Comparison of ENCODE assay signal across 17 cellular contexts in the genomic region with DNA sequence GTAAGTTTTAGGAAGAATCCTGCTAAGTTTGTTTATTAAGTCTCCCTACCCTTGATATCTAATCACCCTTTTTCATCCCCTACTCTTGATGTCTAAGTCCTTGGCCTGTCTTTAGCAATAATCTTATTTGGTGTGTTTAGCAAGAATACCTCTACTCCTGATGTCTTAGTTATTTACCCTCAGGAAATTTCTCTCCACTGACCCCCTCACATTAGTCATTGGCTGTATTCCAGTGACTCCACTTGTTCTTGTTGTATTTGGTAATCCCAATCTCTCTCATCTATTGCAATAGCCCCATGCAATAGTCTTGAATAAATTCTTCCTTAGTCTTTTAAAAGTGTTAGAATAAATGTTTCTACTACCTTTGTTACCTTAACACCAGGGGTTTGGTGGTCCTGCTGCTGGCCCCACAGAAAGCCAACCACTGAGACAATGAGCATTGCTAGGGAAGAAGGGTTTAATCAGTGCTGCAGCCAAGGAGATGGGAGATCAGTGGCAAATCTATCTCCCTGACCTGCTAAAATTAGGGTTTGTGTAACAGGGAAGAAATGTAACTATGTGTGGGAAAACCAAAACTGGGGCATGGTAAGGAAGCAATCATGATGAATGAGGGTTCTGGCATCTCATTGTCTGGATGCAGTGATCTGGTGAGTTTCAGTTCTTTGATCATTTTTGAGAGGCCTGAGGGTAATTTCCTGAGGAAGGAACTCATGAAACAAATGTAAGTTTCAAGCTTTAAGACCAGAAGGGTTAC.
DNase-seq lines count a peak whose midpoint lies in the region; ATAC-seq, FAIRE-seq and TF ChIP-seq lines count a peak whose summit lies in the region.
"Had no signal": no experiment of that assay in that cellular context is flagged by ENCODE, and none has a peak within 500 bp of the region (broad histone marks: within the 10 kb centered on the region; RNA-seq: fewer than 3 reads in every experiment).

No MANE protein-coding gene starts in this region.

- no peak for TF ChIP-seq POLR2A in GM12878 (IDR thresholded peaks at IDR 0.05; ENCODE audit: low read depth, low read length)

- H3K4me1 ChIP-seq in BLaER1 = peaks cover 50% of the 10 kb centered on the region
- no peaks in the 10 kb centered on the region for H3K4me1 ChIP-seq in GM12878 (ENCODE audit: control insufficient read depth, insufficient read depth, low read length)
- H3K4me1 ChIP-seq in keratinocyte (ENCODE audit: control insufficient read depth, extremely low read depth, insufficient read depth, low read length) = peaks cover 5% of the 10 kb centered on the region
- H3K4me1 ChIP-seq: upper lobe of left lung had no signal

- H3K27me3 ChIP-seq in BLaER1 (no peaks in the 10 kb centered on the region), MG63 (no peaks in the 10 kb centered on the region), GM12878 (replicated peaks in 1 of 2; ENCODE audit: control insufficient read depth in 2 of 2, insufficient read depth in 2 of 2, low read length in 1 of 2) (no peaks in the 10 kb centered on the region), keratinocyte (ENCODE audit: control insufficient read depth, extremely low read depth, insufficient read depth, low read length) (no peaks in the 10 kb centered on the region)
- H3K27me3 ChIP-seq: neutrophil, upper lobe of left lung had no signal

- no TSS peak for BruUV-seq in GM12878 (replicated peaks; lab: Mats Ljungman, UMichigan)

- in situ Hi-C loops in GM12878 (cut with MboI) = no loop called here

- TF ChIP-seq EP300 in GM12878 (IDR thresholded peaks at IDR 0.05; ENCODE audit: borderline replicate concordance in 1 of 2, control insufficient read depth in 1 of 2, low read depth in 2 of 2, low read length in 2 of 2) = no peak

- H3K36me3 ChIP-seq in BLaER1 = no peaks in the 10 kb centered on the region
- no peaks in the 10 kb centered on the region for H3K36me3 ChIP-seq in MG63
- H3K36me3 ChIP-seq in GM12878 (ENCODE audit: control insufficient read depth in 2 of 2, insufficient read depth in 2 of 2, low read length in 1 of 2) = no peaks in the 10 kb centered on the region
- H3K36me3 ChIP-seq in keratinocyte (ENCODE audit: control insufficient read depth in 2 of 2, extremely low read depth in 1 of 2, insufficient read depth in 2 of 2, low read length in 2 of 2) = no peaks in the 10 kb centered on the region
- H3K36me3 ChIP-seq: neutrophil, upper lobe of left lung had no signal

- ATAC-seq in GM12878 = peak; percentile 41
- ATAC-seq in stimulated activated naive CD8-positive, alpha-beta T cell treated with anti-CD3 and anti-CD28 coated beads, Interleukin-15, Interleukin-2, amounts not matched to agents 100 U/mL and 50 U/mL, for 24 hours = no peak
- no peak for ATAC-seq in HG03159 (IDR thresholded peaks at IDR 0.05; ENCODE audit: unreplicated experiment)
- ATAC-seq in HG03108 (IDR thresholded peaks at IDR 0.05; ENCODE audit: unreplicated experiment) = no peak
- ATAC-seq: activated CD4-positive, alpha-beta T cell treated with anti-CD3 and anti-CD28 coated beads for 36 hours; left cardiac atrium had no signal

- H3K79me2 ChIP-seq in GM12878 (ENCODE audit: control insufficient read depth, insufficient read depth, low read length) (no peaks in the 10 kb centered on the region), keratinocyte (ENCODE audit: control insufficient read depth, insufficient read depth, low read length) (no peaks in the 10 kb centered on the region)

- H3K4me3 ChIP-seq in BLaER1 (no peak overlapping the region; the same call in 1 of the 2 replicates), MG63 (no peak overlapping the region), GM12878 (no peak overlapping the region), keratinocyte (ENCODE audit: control insufficient read depth in 2 of 3, extremely low read depth in 1 of 3, insufficient read depth in 2 of 3, low read depth in 1 of 3, low read length in 3 of 3) (no peak overlapping the region)
- H3K4me3 ChIP-seq: upper lobe of left lung had no signal

- dilution Hi-C loops in keratinocyte (cut with MboI; ENCODE audit: extremely low pct_ligation_motif_present, low sequenced_read_pairs) = no loop called here

- H3K9me3 ChIP-seq in BLaER1 = peaks cover 46% of the 10 kb centered on the region
- H3K9me3 ChIP-seq in MG63 = no peaks in the 10 kb centered on the region
- no peaks in the 10 kb centered on the region for H3K9me3 ChIP-seq in GM12878 (replicated peaks; ENCODE audit: control insufficient read depth, insufficient read depth, low read length)
- no peaks in the 10 kb centered on the region for H3K9me3 ChIP-seq in keratinocyte (ENCODE audit: control insufficient read depth, low read depth, low read length)
- H3K9me3 ChIP-seq: neutrophil, upper lobe of left lung had no signal

- H3K9ac ChIP-seq in BLaER1 = peak overlapping the region; percentile 34; the same call in 1 of the 2 replicates
- H3K9ac ChIP-seq in GM12878 (ENCODE audit: control insufficient read depth, insufficient read depth, low read length) = no peak overlapping the region
- H3K9ac ChIP-seq in keratinocyte (ENCODE audit: control insufficient read depth, extremely low read depth, insufficient read depth, low read length) = no peak overlapping the region

- H3K4me2 ChIP-seq in BLaER1 (peak overlapping the region; percentile 72), GM12878 (ENCODE audit: control insufficient read depth, insufficient read depth) (no peak overlapping the region), keratinocyte (ENCODE audit: control insufficient read depth, extremely low read depth, insufficient read depth, low read depth, low read length) (no peak overlapping the region)

- RAD21 ChIA-PET in GM12878 (lab: Charles Lee; ENCODE audit: unreplicated experiment) = no interaction called here

- peak overlapping the region; percentile 68 for H3K27ac ChIP-seq in BLaER1
- H3K27ac ChIP-seq in GM12878 (ENCODE audit: control insufficient read depth, insufficient read depth) = no peak overlapping the region
- H3K27ac ChIP-seq in keratinocyte (ENCODE audit: control insufficient read depth, insufficient read depth, low read length) = no peak overlapping the region
- H3K27ac ChIP-seq: neutrophil, upper lobe of left lung had no signal

- no peak for FAIRE-seq in GM12878 (lab: Jason Lieb, UNC)
- peak; percentile 84 for FAIRE-seq in keratinocyte (lab: Jason Lieb, UNC)

- H2AFZ ChIP-seq in GM12878 (ENCODE audit: control insufficient read depth, low read depth, low read length) (no peak overlapping the region), keratinocyte (ENCODE audit: control insufficient read depth, low read length) (no peak overlapping the region)

- no peak for TF ChIP-seq CTCF in GM12878 (IDR thresholded peaks at IDR 0.05 in 2 of 3, conservative IDR thresholded peaks at IDR 0.05 in 1 of 3; ENCODE audit: control insufficient read depth in 2 of 3, extremely low read depth in 1 of 3, insufficient read depth in 1 of 3, low read depth in 3 of 3, low read length in 3 of 3)
- TF ChIP-seq CTCF in keratinocyte (optimal IDR thresholded peaks at IDR 0.05 in 1 of 3, IDR thresholded peaks at IDR 0.05 in 1 of 3, conservative IDR thresholded peaks at IDR 0.05 in 1 of 3; ENCODE audit: extremely low read depth in 1 of 3, insufficient read depth in 2 of 3, low read length in 3 of 3) = no peak

- H4K20me1 ChIP-seq in BLaER1 (no peaks in the 10 kb centered on the region), GM12878 (ENCODE audit: control insufficient read depth, insufficient read depth) (no peaks in the 10 kb centered on the region), keratinocyte (ENCODE audit: control insufficient read depth, extremely low read depth, insufficient read depth, low read length) (no peaks in the 10 kb centered on the region)

- no peaks in the 10 kb centered on the region for H3K9me1 ChIP-seq in keratinocyte (ENCODE audit: control insufficient read depth, extremely low read depth, insufficient read depth, low read length)

- intact Hi-C loops in GM12878 (cut with micrococcal nuclease; ENCODE audit: unreplicated experiment) = no loop called here

- DNase-seq in MG63 (peak; percentile 5), GM12878 (ENCODE audit: low read depth, low spot score) (no peak), keratinocyte (ENCODE audit: low read depth, low spot score) (no peak)
- no peak for DNase-seq in activated CD8-positive, alpha-beta memory T cell treated with anti-CD3 and anti-CD28 coated beads, Interleukin-2, amount 50 U/mL, for 4 hours
- DNase-seq in stimulated activated naive CD8-positive, alpha-beta T cell treated with anti-CD3 and anti-CD28 coated beads, Interleukin-15, Interleukin-2, amounts not matched to agents 100 U/mL and 50 U/mL, for 24 hours = no peak
- DNase-seq: activated CD4-positive, alpha-beta T cell treated with anti-CD3 and anti-CD28 coated beads for 36 hours; central memory CD4-positive, alpha-beta T cell; DND-41; left cardiac atrium; NCI-H1417 treated with DMSO at 0.1 percent for 48 hours; NCI-H524; stimulated activated CD4-positive, alpha-beta T cell treated with anti-CD3 and anti-CD28 coated beads, Interleukin-12 subunit alpha, Interleukin-12 subunit beta, amount 100 ng/mL, for 4 hours; upper lobe of left lung had no signal

- CTCF ChIA-PET in GM12878 (lab: Yijun Ruan, JAX) = no interaction called here

- SMC1A ChIA-PET in GM12878 (lab: Charles Lee; ENCODE audit: uncharacterized antibody, unreplicated experiment) = no interaction called here

- POLR2A ChIA-PET in GM12878 (lab: Charles Lee) = no interaction called here

- no peak for TF ChIP-seq RAD21 in GM12878 (IDR thresholded peaks at IDR 0.05; ENCODE audit: insufficient read depth, low read depth, low read length)

TF ChIP-seq in GM12878, 131 proteins besides CTCF, POLR2A, EP300 and RAD21:
- TF ChIP-seq IKZF1 (conservative IDR thresholded peaks at IDR 0.05) = 0 out of 2 replicates have a peak, but pooled peaks have one; percentile 28
- no peak for TF ChIP-seq LARP7 (IDR thresholded peaks at IDR 0.05)
